18 cellular contexts compared by ENCODE assay signal in the genomic region with DNA sequence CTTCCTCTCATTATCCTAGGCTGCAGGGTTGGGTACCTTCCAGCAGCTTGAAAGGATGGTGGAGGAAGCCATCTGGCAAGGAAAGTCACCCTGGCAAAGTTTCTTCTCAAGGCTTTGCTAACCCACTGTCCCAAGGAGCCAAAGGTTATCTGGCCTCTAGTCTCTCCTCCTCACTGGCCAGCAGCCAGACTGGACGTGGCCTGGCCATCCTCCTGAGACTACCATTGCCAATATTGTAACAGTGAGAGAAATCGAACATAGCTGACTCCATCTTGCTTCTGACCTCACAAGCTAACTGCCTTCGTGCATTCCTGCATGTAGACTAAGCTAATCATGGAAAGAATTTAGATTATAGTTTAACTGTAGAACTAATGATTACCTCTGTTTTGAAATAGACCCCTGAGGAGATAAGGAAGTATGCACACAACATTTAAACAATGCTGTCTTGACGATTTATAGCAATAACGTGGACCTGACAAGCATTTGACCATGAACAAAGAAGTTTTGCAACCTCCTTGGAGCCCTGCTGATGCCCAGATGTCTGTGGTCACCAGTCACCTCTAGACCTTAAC. TPM values are rescaled to one million over a fixed set of nuclear protein-coding genes. Genes with fewer than 3 reads are reported as not detected.
DNase-seq lines count a peak whose midpoint lies in the region; ATAC-seq, FAIRE-seq and TF ChIP-seq lines count a peak whose summit lies in the region.
"Had no signal": no experiment of that assay in that cellular context is flagged by ENCODE, and none has a peak within 500 bp of the region (broad histone marks: within the 10 kb centered on the region; RNA-seq: fewer than 3 reads in every experiment).

No MANE protein-coding gene starts in this region.

- no peak for FAIRE-seq in K562 (lab: Jason Lieb, UNC)
- FAIRE-seq: G401.6, GM18507 had no signal

- DNase-seq in AG20443 (ENCODE audit: low spot score), result peak; percentile 24
- peak; percentile 43 for DNase-seq in HuH-7 (ENCODE audit: low spot score)
- DNase-seq in K562 (ENCODE audit: extremely low read depth in 1 of 4, low spot score in 3 of 4), result no peak
- no peak for DNase-seq in NCI-H446 treated with DMSO at 0.1 percent for 48 hours (lab: John Stamatoyannopoulos, UW)
- DNase-seq: activated CD4-positive, alpha-beta T cell treated with anti-CD3 and anti-CD28 coated beads for 1 hour; activated CD8-positive, alpha-beta memory T cell treated with anti-CD3 and anti-CD28 coated beads, Interleukin-2, amount 50 U/mL, for 48 hours; activated naive CD4-positive, alpha-beta T cell treated with anti-CD3 and anti-CD28 coated beads, Interleukin-2, amount 50 U/mL, for 16 hours; NCI-H1417; NCI-H510A; posterior cingulate gyrus; T-helper 17 cell had no signal

- POLR2A ChIA-PET in K562 (lab: Yijun Ruan, JAX), result interaction anchor here (0.6 to 1.2 kb wide), 2 partner anchors 10 to 131 kb away, joined by 3 to 5 read pairs; no protein-coding TSS in a partner anchor

- H3K4me3 Mint-ChIP-seq in nephron, result no peak overlapping the region
- H3K4me3 Mint-ChIP-seq: T-helper 17 cell had no signal

- TF ChIP-seq RAD21 in K562 (CRISPR knock-in tag; conservative IDR thresholded peaks at IDR 0.05 in 1 of 2, IDR thresholded peaks at IDR 0.05 in 1 of 2), result no peak

- 15% methylated on average over 5 of the region's 5 CpGs for WGBS in K562 (ENCODE audit: insufficient coverage, low coverage, missing lambda C conversion rate)

- in situ Hi-C loops in K562 (cut with MboI), result no loop called here

- H3K9me1 ChIP-seq in K562 (ENCODE audit: control insufficient read depth, insufficient read depth, low read length), result no peaks in the 10 kb centered on the region

- TF ChIP-seq CTCF in K562 (IDR thresholded peaks at IDR 0.05 in 2 of 3, conservative IDR thresholded peaks at IDR 0.05 in 1 of 3; ENCODE audit: insufficient read depth in 2 of 3, low read depth in 1 of 3, low read length in 3 of 3), result no peak
- TF ChIP-seq CTCF in nephron (IDR thresholded peaks at IDR 0.05; ENCODE audit: unreplicated experiment in 3 of 3), result no peak

- ATAC-seq in K562 (peak; percentile 62), GM19395 (IDR thresholded peaks at IDR 0.05; ENCODE audit: unreplicated experiment) (no peak), GM19324 (IDR thresholded peaks at IDR 0.05; ENCODE audit: low FRiP score, unreplicated experiment) (no peak), GM21423 (IDR thresholded peaks at IDR 0.05; ENCODE audit: unreplicated experiment) (no peak)
- ATAC-seq: gastroesophageal sphincter, T-helper 17 cell had no signal

- H3K4me1 ChIP-seq in K562 (replicated peaks in 1 of 2; ENCODE audit: control insufficient read depth in 2 of 2, insufficient read depth in 2 of 2, low read length in 2 of 2), result peaks cover 0 to 11% of the 10 kb centered on the region in 2 experiments; a peak in 4 of 5 replicates
- H3K4me1 ChIP-seq: gastroesophageal sphincter had no signal

- H3K27me3 Mint-ChIP-seq in nephron (ENCODE audit: low read depth), result no peaks in the 10 kb centered on the region
- H3K27me3 Mint-ChIP-seq: T-helper 17 cell had no signal

- H3K27me3 ChIP-seq in K562 (ENCODE audit: control insufficient read depth in 2 of 2, insufficient read depth in 2 of 2, low read length in 2 of 2), result no peaks in the 10 kb centered on the region
- H3K27me3 ChIP-seq: gastroesophageal sphincter had no signal

- H4K20me1 ChIP-seq in K562 (replicated peaks; ENCODE audit: control insufficient read depth, insufficient read depth, low read length), result no peaks in the 10 kb centered on the region

- intact Hi-C loops in K562 (cut with micrococcal nuclease), result no loop called here

- TF ChIP-seq EP300 in K562 (IDR thresholded peaks at IDR 0.05; ENCODE audit: low read length), result no peak

- no peaks in the 10 kb centered on the region for H3K36me3 ChIP-seq in K562 (ENCODE audit: control insufficient read depth, insufficient read depth, low read length)
- H3K36me3 ChIP-seq: gastroesophageal sphincter had no signal

- no peaks in the 10 kb centered on the region for H3K9me3 ChIP-seq in K562 (replicated peaks; ENCODE audit: control insufficient read depth, insufficient read depth, low read depth, low read length)
- H3K9me3 ChIP-seq: gastroesophageal sphincter had no signal

- peak overlapping the region in 1 of 2 experiments; percentile 53; a peak in 1 of 4 replicates for H3K9ac ChIP-seq in K562 (ENCODE audit: insufficient read depth in 1 of 2, low read depth in 2 of 2, low read length in 2 of 2)

- no peaks in the 10 kb centered on the region for H3K79me2 ChIP-seq in K562 (ENCODE audit: control insufficient read depth, insufficient read depth, low read length)

- H3K4me3 ChIP-seq in K562, result no peak overlapping the region
- H3K4me3 ChIP-seq: gastroesophageal sphincter had no signal

- no peak overlapping the region for H3K4me2 ChIP-seq in K562 (ENCODE audit: insufficient read depth, low read length)

- no peaks in the 10 kb centered on the region for H3K36me3 Mint-ChIP-seq in nephron (ENCODE audit: low read depth)

- H3K4me1 Mint-ChIP-seq in nephron, result peaks cover 21% of the 10 kb centered on the region
- H3K4me1 Mint-ChIP-seq: T-helper 17 cell had no signal

- peak overlapping the region; percentile 71 to 82 (median 76) for H3K27ac Mint-ChIP-seq in nephron
- H3K27ac Mint-ChIP-seq: T-helper 17 cell had no signal

- no TSS peak for BruUV-seq in K562 (replicated peaks; lab: Mats Ljungman, UMichigan)

- peak overlapping the region; percentile 41; the same call in 1 of the 2 replicates for H2AFZ ChIP-seq in K562 (ENCODE audit: low read depth, low read length)

- no peak for TF ChIP-seq POLR2A in K562 (conservative IDR thresholded peaks at IDR 0.05)

- no peak overlapping the region for H3K27ac ChIP-seq in K562 (ENCODE audit: extremely low read depth, low read depth, low read length)
- H3K27ac ChIP-seq: gastroesophageal sphincter had no signal

- no peaks in the 10 kb centered on the region for H3K9me3 Mint-ChIP-seq in nephron

- CTCF ChIA-PET in K562 (lab: Yijun Ruan, JAX; ENCODE audit: low intra/inter-chr PET ratio), result interaction anchor here (1.0 kb wide), 1 partner anchor 10 kb away, joined by 3 read pairs; no protein-coding TSS in a partner anchor

TF ChIP-seq in K562, 482 proteins besides CTCF, POLR2A, EP300 and RAD21 (continues in another document):
- TF ChIP-seq, protein P1, sequence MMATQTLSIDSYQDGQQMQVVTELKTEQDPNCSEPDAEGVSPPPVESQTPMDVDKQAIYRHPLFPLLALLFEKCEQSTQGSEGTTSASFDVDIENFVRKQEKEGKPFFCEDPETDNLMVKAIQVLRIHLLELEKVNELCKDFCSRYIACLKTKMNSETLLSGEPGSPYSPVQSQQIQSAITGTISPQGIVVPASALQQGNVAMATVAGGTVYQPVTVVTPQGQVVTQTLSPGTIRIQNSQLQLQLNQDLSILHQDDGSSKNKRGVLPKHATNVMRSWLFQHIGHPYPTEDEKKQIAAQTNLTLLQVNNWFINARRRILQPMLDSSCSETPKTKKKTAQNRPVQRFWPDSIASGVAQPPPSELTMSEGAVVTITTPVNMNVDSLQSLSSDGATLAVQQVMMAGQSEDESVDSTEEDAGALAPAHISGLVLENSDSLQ (IDR thresholded peaks at IDR 0.05), result no peak
- TF ChIP-seq CXXC5 (CRISPR knock-in tag; IDR thresholded peaks at IDR 0.05), result 0 out of 2 replicates have a peak, but pooled peaks have one; percentile 36
- peak; percentile 35; the same call in 1 of the 2 replicates for TF ChIP-seq ZNF134 (CRISPR knock-in tag; conservative IDR thresholded peaks at IDR 0.05)
- peak; percentile 78 for TF ChIP-seq PTRF (tag; IDR thresholded peaks at IDR 0.05)
- TF ChIP-seq EP400 (IDR thresholded peaks at IDR 0.05), result no peak
- TF ChIP-seq KDM2B (CRISPR knock-in tag; IDR thresholded peaks at IDR 0.05), result no peak
- peak; percentile 73 for TF ChIP-seq ZNF644 (tag; IDR thresholded peaks at IDR 0.05; ENCODE audit: low read depth)
- TF ChIP-seq GATA2 (CRISPR knock-in tag; IDR thresholded peaks at IDR 0.05), result no peak
- TF ChIP-seq NR4A1 (CRISPR knock-in tag; IDR thresholded peaks at IDR 0.05), result no peak
- peak; percentile 82; the same call in 1 of the 2 replicates for TF ChIP-seq NR4A1 (tag; IDR thresholded peaks at IDR 0.05)
- TF ChIP-seq ZNF165 (CRISPR knock-in tag; IDR thresholded peaks at IDR 0.05; ENCODE audit: borderline replicate concordance), result peak; percentile 79; the same call in 1 of the 2 replicates
- TF ChIP-seq SMARCA4 (IDR thresholded peaks at IDR 0.05), result no peak
- TF ChIP-seq, protein P2, sequence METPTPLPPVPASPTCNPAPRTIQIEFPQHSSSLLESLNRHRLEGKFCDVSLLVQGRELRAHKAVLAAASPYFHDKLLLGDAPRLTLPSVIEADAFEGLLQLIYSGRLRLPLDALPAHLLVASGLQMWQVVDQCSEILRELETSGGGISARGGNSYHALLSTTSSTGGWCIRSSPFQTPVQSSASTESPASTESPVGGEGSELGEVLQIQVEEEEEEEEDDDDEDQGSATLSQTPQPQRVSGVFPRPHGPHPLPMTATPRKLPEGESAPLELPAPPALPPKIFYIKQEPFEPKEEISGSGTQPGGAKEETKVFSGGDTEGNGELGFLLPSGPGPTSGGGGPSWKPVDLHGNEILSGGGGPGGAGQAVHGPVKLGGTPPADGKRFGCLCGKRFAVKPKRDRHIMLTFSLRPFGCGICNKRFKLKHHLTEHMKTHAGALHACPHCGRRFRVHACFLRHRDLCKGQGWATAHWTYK (CRISPR knock-in tag; IDR thresholded peaks at IDR 0.05), result peak; percentile 54; the same call in 1 of the 2 replicates

RNA-seq across cellular contexts. Expression of gene ANXA4, which starts 7.8 kb away (rescaled TPM):
- 15.5 and 15.8 TPM in 2 replicates for total RNA-seq in K562 (2011; cell fraction: chromatin; rRNA removed; ENCODE audit: low replicate concordance)
- total RNA-seq in K562 (2011; cell fraction: nucleolus; rRNA removed), result 8.4 and 9.0 TPM in 2 replicates
- total RNA-seq in K562 (2011; cell fraction: nucleoplasm; rRNA removed), result 12.1 and 16.6 TPM in 2 replicates
- total RNA-seq in K562 (2014; rRNA removed) (7.5 and 10.9 TPM in 2 replicates), K562 (2014; rRNA removed; fragmentation: Illumina TruSeq; extraction: Trizol) (3.0 and 3.7 TPM in 2 replicates), K562 (2015; rRNA removed; fragmentation: Illumina TruSeq; extraction: Trizol) (2.9 and 3.4 TPM in 2 replicates), K562 (2021) (11.8 and 12.7 TPM in 2 replicates)
- polyA plus RNA-seq in K562 (2011; rRNA removed) (9.5 and 11.7 TPM in 2 replicates), K562 (2014; fragmentation: Illumina TruSeq; extraction: Trizol) (13.6 and 16.1 TPM in 2 replicates), K562 (2014; fragmentation: Nextera tagmentation; extraction: Ambion mirVana) (10 to 100 TPM; 11.6 to 13.2 TPM), K562 (2014; rRNA removed) (10.2 and 10.9 TPM in 2 replicates)
- polyA plus RNA-seq in K562 (2011; cell fraction: cytosol; rRNA removed), result 9.1 and 15.4 TPM in 2 replicates
- 7.3 and 16.5 TPM in 2 replicates for polyA plus RNA-seq in K562 (2011; cell fraction: nucleus; rRNA removed)
- polyA plus RNA-seq in K562 (2012), result 16.0 and 34.4 TPM in 2 replicates
- polyA minus RNA-seq in K562 (2011; rRNA and poly(A)+ RNA removed), result 7.3 and 14.4 TPM in 2 replicates
- 5.4 and 8.7 TPM in 2 replicates for polyA minus RNA-seq in K562 (2011; cell fraction: cytosol; rRNA and poly(A)+ RNA removed)
- polyA minus RNA-seq in K562 (2011; cell fraction: nucleus; rRNA and poly(A)+ RNA removed), result 5.4 and 10.0 TPM in 2 replicates

Comparison
In these comparisons a context has a peak if more than half of its experiments do, and no peak if none do; other contexts are left out.
1. DNase-seq: peak in AG20443 (single experiment) and HuH-7 (single experiment); none in K562 (0 of 4) and NCI-H446 treated with DMSO at 0.1 percent for 48 hours (single experiment).